In the genomic region with DNA sequence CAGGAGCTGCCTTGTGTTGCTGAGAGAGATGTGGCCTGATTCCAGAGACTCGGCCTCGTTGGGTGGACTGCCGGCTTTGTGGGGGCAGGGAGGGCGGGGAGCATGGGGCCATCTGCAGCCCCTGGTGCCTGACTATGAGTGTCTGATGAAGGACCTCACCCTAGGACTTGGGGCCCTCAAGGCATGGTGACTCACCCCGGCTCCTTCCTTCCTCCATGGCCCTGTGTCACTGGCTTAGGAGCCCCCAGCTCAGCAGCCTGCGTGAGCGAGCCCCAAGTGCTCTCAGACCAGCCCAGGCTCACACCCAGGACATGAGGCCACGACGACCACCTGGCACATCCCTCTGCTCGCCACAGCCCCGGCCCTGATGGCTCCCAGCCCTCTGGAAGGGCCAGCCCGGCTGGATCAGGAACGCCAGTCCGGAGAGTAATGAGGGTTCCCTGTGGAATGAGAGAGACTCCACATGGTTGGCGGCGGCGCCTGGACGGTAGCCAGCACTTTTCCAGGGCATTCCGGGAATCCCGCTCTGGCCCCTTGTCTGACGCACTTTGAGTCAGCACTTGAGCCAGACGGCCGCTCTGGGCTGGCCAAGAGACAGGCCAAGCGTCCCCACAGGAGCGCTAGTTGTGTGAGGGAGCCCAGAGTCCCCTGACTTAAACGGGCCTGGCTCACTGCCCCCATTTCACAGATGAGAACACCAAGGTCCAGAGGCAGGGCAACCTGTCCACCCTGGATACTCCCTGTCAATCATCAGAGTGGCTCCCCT, we compare ENCODE assay signal across 8 cellular contexts. TPM values are rescaled to one million over a fixed set of nuclear protein-coding genes. Genes with fewer than 3 reads are reported as not detected.
DNase-seq lines count a peak whose midpoint lies in the region; TF ChIP-seq lines count a peak whose summit lies in the region.

No MANE protein-coding gene starts in this region.

- no peak overlapping the region for H2BK15ac ChIP-seq in H9 (ENCODE audit: low read depth, low read length)

- DNase-seq in H9: no peak
- DNase-seq in astrocyte of the spinal cord (ENCODE audit: low read depth, low spot score): peak; percentile 95
- DNase-seq in hypothalamus (lab: John Stamatoyannopoulos, UW): peak in 32 of 51 donors; percentile 4 to 81 (median 46)
- no peak for DNase-seq in NCI-H345 treated with DMSO at 0.1 percent for 48 hours (lab: John Stamatoyannopoulos, UW; ENCODE audit: unreplicated experiment)
- no peak for DNase-seq in GDM1 (lab: John Stamatoyannopoulos, UW)
- no peak for DNase-seq in Kasumi-1 (lab: John Stamatoyannopoulos, UW)
- DNase-seq in activated CD4-positive, alpha-beta T cell treated with anti-CD3 and anti-CD28 coated beads for 4 hours: no peak

- in situ Hi-C loops in astrocyte of the spinal cord (cut with HindIII; ENCODE audit: low sequenced_read_pairs): no loop called here

- H3K36me3 ChIP-seq in stomach smooth muscle (ENCODE audit: control insufficient read depth in 2 of 2, insufficient read depth in 2 of 2, low read length in 2 of 2): no peaks in the 10 kb centered on the region

- H2AFZ ChIP-seq in H9 (ENCODE audit: low read length): no peak overlapping the region

- H3K27me3 ChIP-seq in H9 (ENCODE audit: insufficient read depth, low read length) (no peaks in the 10 kb centered on the region), stomach smooth muscle (ENCODE audit: control insufficient read depth in 1 of 2, insufficient read depth in 2 of 2, low read length in 2 of 2) (no peaks in the 10 kb centered on the region)

- H3K4me1 Mint-ChIP-seq in H9: peaks cover 0 to 15% of the 10 kb centered on the region in 2 experiments; a peak in 2 of 4 replicates

- peak overlapping the region; percentile 34 for H3K18ac ChIP-seq in H9 (ENCODE audit: insufficient read length, low read depth, low read length)

- H3K4me3 Mint-ChIP-seq in H9: no peak overlapping the region

- H3K79me1 ChIP-seq in H9 (ENCODE audit: insufficient read depth, low read depth, low read length, poor library complexity, severe bottlenecking): no peaks in the 10 kb centered on the region

- H3T11ph ChIP-seq in H9 (ENCODE audit: low read length): no peak overlapping the region

- no peak for TF ChIP-seq CTCF in H9 (conservative IDR thresholded peaks at IDR 0.05)
- TF ChIP-seq CTCF in astrocyte of the spinal cord (IDR thresholded peaks at IDR 0.05; ENCODE audit: low read depth, low read length): no peak

- H2BK120ac ChIP-seq in H9 (ENCODE audit: low read depth, low read length, poor library complexity, severe bottlenecking): no peak overlapping the region

- H3K27ac Mint-ChIP-seq in H9: no peak overlapping the region

- no CpG with 5 or more reads among the region's 26 CpGs for whole genome bisulfite sequencing in H9 (ENCODE audit: extremely low coverage, insufficient read length, low lambda C conversion rate)

- H3K79me2 ChIP-seq in H9 (ENCODE audit: insufficient read depth, low read length): no peaks in the 10 kb centered on the region

- no peaks in the 10 kb centered on the region for H3K23me2 ChIP-seq in H9 (ENCODE audit: insufficient read length, low read depth, low read length, poor library complexity, severe bottlenecking)

- H3K9me3 ChIP-seq in H9 (ENCODE audit: control insufficient read depth, low read depth, low read length) (no peaks in the 10 kb centered on the region), stomach smooth muscle (ENCODE audit: control insufficient read depth in 2 of 2, low read length in 2 of 2) (no peaks in the 10 kb centered on the region)

- no peaks in the 10 kb centered on the region for H3K9me3 Mint-ChIP-seq in H9

- H3K4me1 ChIP-seq in H9 (ENCODE audit: insufficient read depth, low read length) (no peaks in the 10 kb centered on the region), stomach smooth muscle (ENCODE audit: control insufficient read depth, insufficient read depth, low read length) (peaks cover 54% of the 10 kb centered on the region)

- peaks cover 2% of the 10 kb centered on the region for H3K27me3 Mint-ChIP-seq in H9 (ENCODE audit: low read depth)

- H4K91ac ChIP-seq in H9 (ENCODE audit: insufficient read length, low read depth, low read length): no peak overlapping the region

- H3K4ac ChIP-seq in H9 (ENCODE audit: low read depth, low read length): no peak overlapping the region

- H4K8ac ChIP-seq in H9 (replicated peaks; ENCODE audit: insufficient read length, low read depth, low read length): no peak overlapping the region

- H2AK5ac ChIP-seq in H9 (ENCODE audit: insufficient read length, low read length): no peak overlapping the region

- no peak overlapping the region for H3K4me2 ChIP-seq in H9 (ENCODE audit: insufficient read depth, insufficient read length, low read length)

- no peak overlapping the region for H4K5ac ChIP-seq in H9 (ENCODE audit: insufficient read length, low read depth, low read length)

- H2BK5ac ChIP-seq in H9 (ENCODE audit: insufficient read length, low read length): no peak overlapping the region

- H3K9ac ChIP-seq in H9 (ENCODE audit: extremely low read depth, insufficient read length, low read length) (no peak overlapping the region), stomach smooth muscle (ENCODE audit: low read length in 2 of 2) (peak overlapping the region in 1 of 2 donors; percentile 39)

- H2BK12ac ChIP-seq in H9 (ENCODE audit: insufficient read length, low read depth, low read length): no peak overlapping the region

- H3K36me3 Mint-ChIP-seq in H9 (ENCODE audit: insufficient read depth in 1 of 3, low read depth in 3 of 3): no peaks in the 10 kb centered on the region

- H3K14ac ChIP-seq in H9 (ENCODE audit: insufficient read depth, low read length): peak overlapping the region; percentile 32; the same call in 1 of the 2 replicates

- H3K27ac ChIP-seq in H9 (ENCODE audit: insufficient read length, low read depth, low read length) (no peak overlapping the region), stomach smooth muscle (ENCODE audit: low read length) (peak overlapping the region; percentile 60)

- H4K20me1 ChIP-seq in H9 (ENCODE audit: control insufficient read depth, insufficient read depth, insufficient read length): no peaks in the 10 kb centered on the region

- H2BK20ac ChIP-seq in H9 (ENCODE audit: low read depth, low read length, poor library complexity, severe bottlenecking): no peak overlapping the region

- H3K4me3 ChIP-seq in astrocyte of the spinal cord (ENCODE audit: low read depth, low read length) (no peak overlapping the region), stomach smooth muscle (ENCODE audit: low read length in 2 of 2) (peak overlapping the region in 1 of 2 donors; percentile 22)

- H3K56ac ChIP-seq in H9 (ENCODE audit: insufficient read length, low read depth, low read length): no peak overlapping the region

- no peak overlapping the region for H3K23ac ChIP-seq in H9 (ENCODE audit: insufficient read length, low read depth, low read length)

RNA-seq across cellular contexts. Expression of gene SHISAL1, which starts 50.6 kb away (rescaled TPM):
- total RNA-seq in H9 (2021): 2.9 and 3.0 TPM in 2 replicates

Comparison
In these comparisons a context has a peak if more than half of its experiments do, and no peak if none do; other contexts are left out.
1. DNase-seq: peak in astrocyte of the spinal cord (single experiment) and hypothalamus (32 of 51); none in H9 (single experiment), NCI-H345 treated with DMSO at 0.1 percent for 48 hours (single experiment), GDM1 (single experiment), Kasumi-1 (0 of 2) and activated CD4-positive, alpha-beta T cell treated with anti-CD3 and anti-CD28 coated beads for 4 hours (0 of 2).